ENCODE assay signal across 23 cellular contexts in genomic region chr5:133065482-133065881, GRCh38. TPM values are rescaled to one million over a fixed set of nuclear protein-coding genes. Genes with fewer than 3 reads are reported as not detected.
DNase-seq lines count a peak whose midpoint lies in the region; ATAC-seq and TF ChIP-seq lines count a peak whose summit lies in the region.
"Had no signal": no experiment of that assay in that cellular context is flagged by ENCODE, and none has a peak within 500 bp of the region (broad histone marks: within the 10 kb centered on the region; RNA-seq: fewer than 3 reads in every experiment).

No MANE protein-coding gene starts in this region.

- H3K9me3 ChIP-seq in smooth muscle cell (replicated peaks; ENCODE audit: low read depth) = no peaks in the 10 kb centered on the region
- H3K9me3 ChIP-seq: esophagus muscularis mucosa, pancreas, right lobe of liver, vagina had no signal

- H4K20me1 ChIP-seq in KMS-11 (ENCODE audit: insufficient read depth) (no peaks in the 10 kb centered on the region), smooth muscle cell (ENCODE audit: low read depth) (peaks cover 95% of the 10 kb centered on the region)

- H3K9ac ChIP-seq in KMS-11 (no peak overlapping the region), smooth muscle cell (ENCODE audit: low read depth) (no peak overlapping the region)

- H3K27me3 Mint-ChIP-seq in Calu3 (ENCODE audit: unreplicated experiment) = no peaks in the 10 kb centered on the region
- H3K27me3 Mint-ChIP-seq: CD4-positive, alpha-beta memory T cell had no signal

- H3K27me3 ChIP-seq in KMS-11 (ENCODE audit: insufficient read depth, low read depth) (no peaks in the 10 kb centered on the region), smooth muscle cell (ENCODE audit: low read depth) (no peaks in the 10 kb centered on the region)
- H3K27me3 ChIP-seq: esophagus muscularis mucosa, pancreas, right lobe of liver, vagina had no signal

- no peak for ATAC-seq in GM21367 (IDR thresholded peaks at IDR 0.05; ENCODE audit: unreplicated experiment)
- ATAC-seq in HG03442 (IDR thresholded peaks at IDR 0.05; ENCODE audit: unreplicated experiment) = no peak
- ATAC-seq: activated naive CD4-positive, alpha-beta T cell treated with anti-CD3 and anti-CD28 coated beads, Interleukin-2, amount 50 U/mL, for 72 hours; HCT116; pancreas; right lobe of liver; Right ventricle myocardium inferior had no signal

- H3K36me3 ChIP-seq in KMS-11 (ENCODE audit: insufficient read depth) (no peaks in the 10 kb centered on the region; the same call in 1 of the 2 replicates), smooth muscle cell (ENCODE audit: low read depth) (peaks cover 6% of the 10 kb centered on the region)

- H3K9me3 Mint-ChIP-seq in Calu3 (ENCODE audit: low read depth, unreplicated experiment) = no peaks in the 10 kb centered on the region
- H3K9me3 Mint-ChIP-seq: activated naive CD4-positive, alpha-beta T cell treated with anti-CD3 and anti-CD28 coated beads, Interleukin-2, amount 50 U/mL, for 72 hours; CD4-positive, alpha-beta memory T cell; nephron had no signal

- H3K4me1 Mint-ChIP-seq in Calu3 (ENCODE audit: low read depth, unreplicated experiment) = peaks cover 52% of the 10 kb centered on the region

- no peak for DNase-seq in Calu3
- DNase-seq in epithelial cell of prostate (ENCODE audit: low read depth, low spot score) = peak; percentile 56
- DNase-seq in smooth muscle cell (lab: John Stamatoyannopoulos, UW; ENCODE audit: unreplicated experiment) = no peak
- no peak for DNase-seq in glomerular visceral epithelial cell (ENCODE audit: extremely low spot score)
- DNase-seq: activated CD4-positive, alpha-beta T cell treated with anti-CD3 and anti-CD28 coated beads for 4 hours; CD4-positive, alpha-beta memory T cell; mesendoderm; NCI-H2171 treated with DMSO at 0.1 percent for 48 hours; NCI-H524 treated with DMSO at 0.1 percent for 48 hours; pancreas; right lobe of liver; stimulated activated CD8-positive, alpha-beta memory T cell treated with anti-CD3 and anti-CD28 coated beads, Interleukin-4, amount 100 ng/mL, for 48 hours; substantia nigra; SW 1271 had no signal

- intact Hi-C loops in Calu3 (cut with micrococcal nuclease; ENCODE audit: unreplicated experiment) = loop anchor here (10.0 kb wide), 1 partner anchor 161 kb away; no protein-coding TSS in a partner anchor

- H3K4me1 ChIP-seq in KMS-11 (ENCODE audit: low read depth, poor library complexity, severe bottlenecking) (peaks cover 69% of the 10 kb centered on the region), smooth muscle cell (ENCODE audit: low read depth) (no peaks in the 10 kb centered on the region)
- H3K4me1 ChIP-seq: pancreas, right lobe of liver had no signal

- peak overlapping the region; percentile 24 for H3K27ac Mint-ChIP-seq in Calu3 (ENCODE audit: unreplicated experiment)
- H3K27ac Mint-ChIP-seq: activated naive CD4-positive, alpha-beta T cell treated with anti-CD3 and anti-CD28 coated beads, Interleukin-2, amount 50 U/mL, for 72 hours had no signal

- H2AFZ ChIP-seq in KMS-11 (ENCODE audit: low read depth) (no peak overlapping the region), smooth muscle cell (ENCODE audit: low read depth) (no peak overlapping the region)

- H3F3A ChIP-seq in smooth muscle cell (ENCODE audit: low read depth) = no peaks in the 10 kb centered on the region

- CTCF ChIA-PET in Calu3 (lab: Charles Lee) = no interaction called here

- peak overlapping the region; percentile 21 for H3K4me3 Mint-ChIP-seq in Calu3 (ENCODE audit: low read depth, unreplicated experiment)
- H3K4me3 Mint-ChIP-seq: CD4-positive, alpha-beta memory T cell; nephron had no signal

- no TSS peak for BruUV-seq in Calu3 (replicated peaks; lab: Mats Ljungman, UMichigan)

- H3K4me2 ChIP-seq in KMS-11 (no peak overlapping the region; the same call in 1 of the 2 replicates), smooth muscle cell (no peak overlapping the region)

- WGBS in smooth muscle cell (ENCODE audit: low lambda C conversion rate) = 82% methylated on average over 1 of the region's 1 CpG

- no peak overlapping the region for H3K4me3 ChIP-seq in KMS-11 (IDR thresholded peaks at IDR 0.05; ENCODE audit: insufficient read depth, low read depth, low read length)
- H3K4me3 ChIP-seq in smooth muscle cell = no peak overlapping the region
- H3K4me3 ChIP-seq: esophagus muscularis mucosa, pancreas, right lobe of liver, vagina had no signal

- H3K27ac ChIP-seq in KMS-11 (peak overlapping the region; percentile 86; the same call in 1 of the 2 replicates), epithelial cell of prostate (peak overlapping the region; percentile 59), smooth muscle cell (ENCODE audit: low read depth) (peak overlapping the region; percentile 38)
- H3K27ac ChIP-seq: esophagus muscularis mucosa, pancreas, right lobe of liver, vagina had no signal

- no peak for TF ChIP-seq CTCF in Calu3 (IDR thresholded peaks at IDR 0.05; ENCODE audit: unreplicated experiment)
- no peak for TF ChIP-seq CTCF in KMS-11 (conservative IDR thresholded peaks at IDR 0.05; ENCODE audit: low read depth, low read length)
- TF ChIP-seq CTCF in smooth muscle cell (IDR thresholded peaks at IDR 0.05; ENCODE audit: borderline replicate concordance, insufficient read depth, poor library complexity, severe bottlenecking) = no peak

- H3K79me2 ChIP-seq in KMS-11 (ENCODE audit: insufficient read depth, low read depth) = peaks cover 76% of the 10 kb centered on the region
- H3K79me2 ChIP-seq in smooth muscle cell (ENCODE audit: low read depth) = peaks cover 86% of the 10 kb centered on the region

- peaks cover 62% of the 10 kb centered on the region for H3K36me3 Mint-ChIP-seq in Calu3 (ENCODE audit: insufficient read depth, unreplicated experiment)

RNA-seq across cellular contexts. Expression of gene HSPA4, which starts 13.7 kb away (rescaled TPM):
- total RNA-seq in Calu3 (2022) (294 and 296 TPM in 2 replicates), smooth muscle cell (90.3 and 115 TPM in 2 replicates)
- polyA plus RNA-seq in smooth muscle cell = 65.1 and 73.2 TPM in 2 replicates

RNA-seq across cellular contexts. Expression of gene ZCCHC10, which starts 39.1 kb away (rescaled TPM):
- total RNA-seq in Calu3 (2022) (25.9 and 31.8 TPM in 2 replicates), smooth muscle cell (33.0 and 33.4 TPM in 2 replicates)
- 28.4 and 41.0 TPM in 2 replicates for polyA plus RNA-seq in smooth muscle cell
